ENCODE assay signal across 28 cellular contexts in the genomic region with DNA sequence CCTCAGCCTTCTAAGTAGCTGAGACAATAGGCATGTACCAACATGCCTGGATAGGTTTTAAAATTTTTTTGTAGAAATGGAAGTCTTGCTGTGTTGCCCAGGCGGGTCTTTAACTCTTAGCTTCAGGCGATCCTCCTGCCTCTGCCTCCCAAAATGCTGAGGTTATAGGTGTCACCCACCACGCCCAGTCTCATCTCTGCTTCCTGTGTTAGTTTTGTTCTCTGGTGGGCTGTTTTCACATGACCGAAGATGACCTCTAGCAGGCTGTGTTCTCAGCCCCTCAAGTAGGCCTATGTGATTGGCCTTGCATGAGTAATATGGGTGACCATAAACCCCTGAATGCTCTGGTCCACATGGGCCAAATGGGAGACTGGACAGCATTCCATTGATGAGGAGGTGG. TPM values are rescaled to one million over a fixed set of nuclear protein-coding genes. Genes with fewer than 3 reads are reported as not detected.
DNase-seq lines count a peak whose midpoint lies in the region; ATAC-seq and TF ChIP-seq lines count a peak whose summit lies in the region.
"Had no signal": no experiment of that assay in that cellular context is flagged by ENCODE, and none has a peak within 500 bp of the region (broad histone marks: within the 10 kb centered on the region; RNA-seq: fewer than 3 reads in every experiment).

No MANE protein-coding gene starts in this region.

- POLR2A ChIA-PET in MCF 10A (lab: Yijun Ruan, JAX): no interaction called here
- POLR2A ChIA-PET in activated CD8-positive, alpha-beta T cell treated with anti-CD3 and anti-CD28 coated beads, Interleukin-2, amount 10 ng/mL, durations not matched to agents 7 days and 5 days (lab: Charles Lee): no interaction called here

- H3K36me3 ChIP-seq in breast epithelium: no peaks in the 10 kb centered on the region
- H3K36me3 ChIP-seq: MG63 had no signal

- no peak for TF ChIP-seq POLR2A in breast epithelium (IDR thresholded peaks at IDR 0.05)

- no peaks in the 10 kb centered on the region for H3K27me3 Mint-ChIP-seq in MCF 10A (ENCODE audit: insufficient read depth, unreplicated experiment)
- no peaks in the 10 kb centered on the region for H3K27me3 Mint-ChIP-seq in activated CD8-positive, alpha-beta T cell treated with anti-CD3 and anti-CD28 coated beads, Interleukin-2, amount 10 ng/mL, durations not matched to agents 7 days and 5 days (ENCODE audit: low read depth)
- H3K27me3 Mint-ChIP-seq: activated naive CD8-positive, alpha-beta T cell had no signal

- CTCF ChIA-PET in MCF 10A (lab: Yijun Ruan, JAX): interaction anchor here (1.0 to 1.2 kb wide), 2 partner anchors 145 to 249 kb away, joined by 4 read pairs; partner anchors contain the start of gene HGFAC
- CTCF ChIA-PET in activated CD8-positive, alpha-beta T cell treated with anti-CD3 and anti-CD28 coated beads, Interleukin-2, amount 10 ng/mL, durations not matched to agents 7 days and 5 days (lab: Charles Lee): interaction anchor here (0.9 to 4.7 kb wide), 8 partner anchors 11 to 289 kb away, joined by 3 to 29 read pairs (median 10); partner anchors contain the start of gene RGS12

- TF ChIP-seq CTCF in MCF 10A (IDR thresholded peaks at IDR 0.05; ENCODE audit: unreplicated experiment) (no peak), breast epithelium (IDR thresholded peaks at IDR 0.05) (no peak), epithelial cell of esophagus (IDR thresholded peaks at IDR 0.05; ENCODE audit: insufficient read depth, low read depth, low read length, missing control alignments) (no peak)

- H3K4me1 ChIP-seq in breast epithelium: no peaks in the 10 kb centered on the region
- H3K4me1 ChIP-seq: left ventricle myocardium inferior, parathyroid adenoma, right atrium auricular region, testis had no signal

- no peak overlapping the region for H3K27ac ChIP-seq in breast epithelium
- H3K27ac ChIP-seq: hepatocyte, left ventricle myocardium inferior, parathyroid adenoma, right atrium auricular region, testis had no signal

- peak; percentile 31 for ATAC-seq in activated CD8-positive, alpha-beta T cell treated with anti-CD3 and anti-CD28 coated beads, Interleukin-2, amount 10 ng/mL, durations not matched to agents 7 days and 5 days
- ATAC-seq in GM21825 (IDR thresholded peaks at IDR 0.05; ENCODE audit: unreplicated experiment): no peak
- ATAC-seq in esophagus mucosa: no peak
- ATAC-seq: gastrocnemius medialis, PC-3, WTC11 had no signal

- H3K4me3 ChIP-seq in breast epithelium (no peak overlapping the region), epithelial cell of esophagus (ENCODE audit: low read length) (no peak overlapping the region)
- H3K4me3 ChIP-seq: gastrocnemius medialis, hepatocyte, left ventricle myocardium inferior, MG63, right atrium auricular region, spleen, testis had no signal

- peak overlapping the region; percentile 47 for H3K27ac Mint-ChIP-seq in MCF 10A (ENCODE audit: low read depth, unreplicated experiment)
- H3K27ac Mint-ChIP-seq in activated CD8-positive, alpha-beta T cell treated with anti-CD3 and anti-CD28 coated beads, Interleukin-2, amount 10 ng/mL, durations not matched to agents 7 days and 5 days: peak overlapping the region; percentile 79
- H3K27ac Mint-ChIP-seq: activated naive CD8-positive, alpha-beta T cell had no signal

- H3K4me1 Mint-ChIP-seq in MCF 10A (ENCODE audit: insufficient read depth, unreplicated experiment): peaks cover 9% of the 10 kb centered on the region
- H3K4me1 Mint-ChIP-seq in activated CD8-positive, alpha-beta T cell treated with anti-CD3 and anti-CD28 coated beads, Interleukin-2, amount 10 ng/mL, durations not matched to agents 7 days and 5 days (ENCODE audit: low read depth): peaks cover 54% of the 10 kb centered on the region
- H3K4me1 Mint-ChIP-seq: WTC11 had no signal

- no TSS peak for BruUV-seq in MCF 10A (replicated peaks; lab: Mats Ljungman, UMichigan)

- H3K4me3 Mint-ChIP-seq in MCF 10A (ENCODE audit: unreplicated experiment): no peak overlapping the region
- no peak overlapping the region for H3K4me3 Mint-ChIP-seq in activated CD8-positive, alpha-beta T cell treated with anti-CD3 and anti-CD28 coated beads, Interleukin-2, amount 10 ng/mL, durations not matched to agents 7 days and 5 days
- H3K4me3 Mint-ChIP-seq: activated naive CD8-positive, alpha-beta T cell; WTC11 had no signal

- peaks cover 63% of the 10 kb centered on the region for H3K36me3 Mint-ChIP-seq in MCF 10A (ENCODE audit: insufficient read depth, unreplicated experiment)
- peaks cover 50% of the 10 kb centered on the region for H3K36me3 Mint-ChIP-seq in activated CD8-positive, alpha-beta T cell treated with anti-CD3 and anti-CD28 coated beads, Interleukin-2, amount 10 ng/mL, durations not matched to agents 7 days and 5 days (ENCODE audit: low read depth)

- DNase-seq in MCF 10A (ENCODE audit: unreplicated experiment) (no peak), breast epithelium (ENCODE audit: low spot score in 2 of 2) (no peak), epithelial cell of esophagus (ENCODE audit: low read depth) (peak; percentile 7), NCI-H446 treated with DMSO at 0.1 percent for 48 hours (lab: John Stamatoyannopoulos, UW) (no peak), OCI-M1 (lab: John Stamatoyannopoulos, UW) (no peak)
- DNase-seq in activated CD8-positive, alpha-beta T cell treated with anti-CD3 and anti-CD28 coated beads, Interleukin-2, amount 10 ng/mL, durations not matched to agents 7 days and 5 days: peak; percentile 39
- DNase-seq: ACHN; activated CD8-positive, alpha-beta memory T cell treated with anti-CD3 and anti-CD28 coated beads for 24 hours; C1 segment of cervical spinal cord; gastrocnemius medialis; left ventricle myocardium inferior; MG63; NCI-H1417; NCI-H2081 treated with DMSO at 0.1 percent for 48 hours; PC-3; Right ventricle myocardium superior; spleen; stimulated activated CD4-positive, alpha-beta T cell treated with anti-CD3 and anti-CD28 coated beads, Interleukin-4, amount 100 ng/mL, for 1 hour; stimulated activated naive CD4-positive, alpha-beta T cell; T1000; testis had no signal

- no peaks in the 10 kb centered on the region for H3K9me3 ChIP-seq in breast epithelium
- H3K9me3 ChIP-seq: gastrocnemius medialis, left ventricle myocardium inferior, MG63, right atrium auricular region, spleen, testis had no signal

- no peaks in the 10 kb centered on the region for H3K27me3 ChIP-seq in breast epithelium
- H3K27me3 ChIP-seq: gastrocnemius medialis, hepatocyte, MG63, right atrium auricular region, spleen, testis had no signal

- H3K9me3 Mint-ChIP-seq in MCF 10A (ENCODE audit: unreplicated experiment): no peaks in the 10 kb centered on the region
- H3K9me3 Mint-ChIP-seq in activated CD8-positive, alpha-beta T cell treated with anti-CD3 and anti-CD28 coated beads, Interleukin-2, amount 10 ng/mL, durations not matched to agents 7 days and 5 days (ENCODE audit: insufficient read depth): no peaks in the 10 kb centered on the region
- H3K9me3 Mint-ChIP-seq: WTC11 had no signal

- intact Hi-C loops in MCF 10A (cut with micrococcal nuclease) (loop anchor here (5.0 to 10.0 kb wide), 3 partner anchors 155 to 753 kb away; no protein-coding TSS in a partner anchor), breast epithelium (cut with DNase I; ENCODE audit: low total_unique reads) (no loop called here)

RNA-seq across cellular contexts. Expression of gene MSANTD1, which starts 56.8 kb away (rescaled TPM):
- 0.37 and 0.66 TPM in 2 replicates for total RNA-seq in MCF 10A (2022)
- total RNA-seq in breast epithelium: under 1 TPM; 0.48 to 0.88 (median 0.66) TPM
- 1 to 10 TPM in 1 of 2 experiments, under 1 TPM in 1; 0.83 to 1.0 TPM for total RNA-seq in activated CD8-positive, alpha-beta T cell treated with anti-CD3 and anti-CD28 coated beads, Interleukin-2, amount 10 ng/mL, durations not matched to agents 7 days and 5 days
- 0.28 TPM for total RNA-seq in esophagus mucosa
- total RNA-seq: right atrium auricular region had no signal

Comparison
In these comparisons a context has a peak if more than half of its experiments do, and no peak if none do; other contexts are left out.
1. DNase-seq: peak in activated CD8-positive, alpha-beta T cell treated with anti-CD3 and anti-CD28 coated beads, Interleukin-2, amount 10 ng/mL, durations not matched to agents 7 days and 5 days (single experiment) and epithelial cell of esophagus (single experiment); none in MCF 10A (single experiment), breast epithelium (0 of 2), NCI-H446 treated with DMSO at 0.1 percent for 48 hours (single experiment) and OCI-M1 (single experiment).